ENCODE assay signal across 1 cellular context in genomic region chr9:132194508-132194907, GRCh38.
TF ChIP-seq lines count a peak whose summit lies in the region.

No MANE protein-coding gene starts in this region.

TF ChIP-seq in K562, 482 proteins besides CTCF, POLR2A, EP300 and RAD21 (continued from another document):
- TF ChIP-seq SRSF1 (IDR thresholded peaks at IDR 0.05; ENCODE audit: low read depth, low read length): no peak
- TF ChIP-seq FUS (optimal IDR thresholded peaks at IDR 0.05; ENCODE audit: low read depth, low read length): no peak
- TF ChIP-seq SRSF7 (optimal IDR thresholded peaks at IDR 0.05; ENCODE audit: low read depth, low read length): no peak
- no peak for TF ChIP-seq FOXA3 (CRISPR knock-in tag; conservative IDR thresholded peaks at IDR 0.05 in 1 of 2, IDR thresholded peaks at IDR 0.05 in 1 of 2)
- TF ChIP-seq TBP (optimal IDR thresholded peaks at IDR 0.05; ENCODE audit: low read depth, low read length): no peak
- TF ChIP-seq TAF7 (tag; IDR thresholded peaks at IDR 0.05): no peak
